25 cellular contexts compared by ENCODE assay signal in the genomic region with DNA sequence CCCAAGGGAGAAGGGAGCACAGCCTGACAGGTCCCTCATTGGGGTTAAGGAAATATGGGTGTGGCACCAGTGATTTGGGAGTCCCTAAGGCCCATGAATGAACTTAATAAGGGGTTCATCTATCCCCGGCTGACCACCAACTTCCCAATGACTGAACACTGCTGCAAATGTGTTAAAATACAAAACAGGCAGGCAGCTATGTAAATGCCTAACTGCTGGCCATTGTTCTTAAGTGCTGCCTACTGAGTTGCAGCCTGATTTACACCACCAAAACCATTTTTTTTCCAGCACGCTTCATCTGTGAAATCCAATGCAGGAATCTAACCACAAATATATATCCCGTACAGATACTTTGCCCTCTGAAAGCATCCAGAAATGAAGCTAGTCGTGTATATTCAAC.
"Had no signal": no experiment of that assay in that cellular context is flagged by ENCODE, and none has a peak within 500 bp of the region (broad histone marks: within the 10 kb centered on the region; RNA-seq: fewer than 3 reads in every experiment).

No MANE protein-coding gene starts in this region.

- FAIRE-seq: islet of Langerhans had no signal

- H3K27me3 ChIP-seq: left lung, ovary, right atrium auricular region, right lobe of liver, tibial nerve, uterus had no signal

- H3K4me1 ChIP-seq: left lung, lower lobe of right lung, right atrium auricular region, right lobe of liver, tibial nerve, uterus had no signal

- H3K4me2 ChIP-seq: smooth muscle cell had no signal

- H3K4me3 ChIP-seq: left lung, lower lobe of right lung, ovary, right atrium auricular region, right lobe of liver, smooth muscle cell, tibial nerve, uterus had no signal

- H3K36me3 ChIP-seq: left lung, lower lobe of right lung, ovary, right atrium auricular region, right lobe of liver, tibial nerve, uterus had no signal

- DNase-seq: hypothalamus; immature natural killer cell; kidney; left colon; left lung; lower lobe of right lung; mammary epithelial cell; mesendoderm; naive B cell; natural killer cell; nephron progenitor cell; ovary; right lobe of liver; stimulated activated CD4-positive, alpha-beta T cell treated with anti-CD3 and anti-CD28 coated beads, Interleukin-1b, Interleukin-23, amount 100 ng/mL, for 48 hours; stimulated activated CD4-positive, alpha-beta T cell treated with anti-CD3 and anti-CD28 coated beads, Interleukin-2, amount 100 ng/mL, for 48 hours; stimulated activated CD4-positive, alpha-beta T cell treated with anti-CD3 and anti-CD28 coated beads, Interleukin-4, amount 100 ng/mL, for 4 hours; stimulated activated CD8-positive, alpha-beta memory T cell treated with anti-CD3 and anti-CD28 coated beads, Interleukin-4, amount 100 ng/mL, for 48 hours; stimulated activated naive CD4-positive, alpha-beta T cell treated with Interleukin-2 at 50 U/mL for 16 hours; stimulated activated naive CD8-positive, alpha-beta T cell treated with anti-CD3 and anti-CD28 coated beads, Interleukin-15, amount 100 ng/mL, for 72 hours; substantia nigra; uterus had no signal

- H3K9me3 ChIP-seq: lower lobe of right lung, ovary, right atrium auricular region, right lobe of liver, tibial nerve, uterus had no signal

- H3K27ac ChIP-seq: left lung, lower lobe of right lung, ovary, right atrium auricular region, right lobe of liver, tibial nerve, uterus had no signal
